ENCODE assay signal across 1 cellular context in genomic region chr5:116472274-116472673, GRCh38.
TF ChIP-seq lines count a peak whose summit lies in the region.

No MANE protein-coding gene starts in this region.

TF ChIP-seq in GM23338, 12 proteins besides CTCF, POLR2A, EP300 and RAD21 (continued from another document):
- TF ChIP-seq ZNF462 (CRISPR knock-in tag; IDR thresholded peaks at IDR 0.05) (no peak), EZH2phosphoT487 (IDR thresholded peaks at IDR 0.05; ENCODE audit: unreplicated experiment) (no peak), POLR2AphosphoS5 (IDR thresholded peaks at IDR 0.05; ENCODE audit: low read depth) (no peak)
